16 cellular contexts compared by ENCODE assay signal in genomic region chr15:92715753-92716152, GRCh38.
DNase-seq lines count a peak whose midpoint lies in the region; ATAC-seq and TF ChIP-seq lines count a peak whose summit lies in the region.
"Had no signal": no experiment of that assay in that cellular context is flagged by ENCODE, and none has a peak within 500 bp of the region (broad histone marks: within the 10 kb centered on the region; RNA-seq: fewer than 3 reads in every experiment).

No MANE protein-coding gene starts in this region.

- H3K27ac ChIP-seq in VCaP: peak overlapping the region; percentile 100
- H3K27ac ChIP-seq: psoas muscle had no signal

- no peak for ATAC-seq in HG03139 (IDR thresholded peaks at IDR 0.05; ENCODE audit: unreplicated experiment)
- ATAC-seq: psoas muscle, Right ventricle myocardium inferior had no signal

- H2AFZ ChIP-seq in neuron (ENCODE audit: low read depth, low read length): peak overlapping the region; percentile 67

- H3K36me3 ChIP-seq in neuron (ENCODE audit: insufficient read depth, low read length): no peaks in the 10 kb centered on the region

- no peaks in the 10 kb centered on the region for H3K27me3 ChIP-seq in neuron (ENCODE audit: insufficient read depth, low read length)

- DNase-seq in DMS79 (lab: John Stamatoyannopoulos, UW) (peak; percentile 73), fibroblast of pulmonary artery (ENCODE audit: low read depth) (peak; percentile 55), mesenteric fat pad (ENCODE audit: low spot score) (no peak), foreskin fibroblast (no peak), H4 (ENCODE audit: low spot score) (no peak)
- DNase-seq: activated CD4-positive, CD25-positive, alpha-beta regulatory T cell treated with anti-CD3 and anti-CD28 coated beads, Interleukin-2, amount 50 U/mL, for 72 hours; anterior cingulate cortex; erythroblast; hippocampal formation; KG1; psoas muscle; T-helper 2 cell had no signal

- peaks cover 15% of the 10 kb centered on the region for H3K4me1 ChIP-seq in neuron (ENCODE audit: insufficient read depth, low read length)
- H3K4me1 ChIP-seq: psoas muscle had no signal

- peaks cover 2% of the 10 kb centered on the region for H3K9me3 ChIP-seq in neuron (ENCODE audit: low read length)
- H3K9me3 ChIP-seq: psoas muscle had no signal

- H3K4me3 ChIP-seq in fibroblast of pulmonary artery (replicated peaks; ENCODE audit: low read depth, low read length) (no peak overlapping the region), neuron (ENCODE audit: low read length) (no peak overlapping the region), foreskin fibroblast (ENCODE audit: low read depth in 1 of 2, low read length in 2 of 2) (no peak overlapping the region)
- H3K4me3 ChIP-seq: psoas muscle had no signal

- TF ChIP-seq CTCF in VCaP (conservative IDR thresholded peaks at IDR 0.05): no peak
- no peak for TF ChIP-seq CTCF in fibroblast of pulmonary artery (IDR thresholded peaks at IDR 0.05; ENCODE audit: low read length, missing control alignments)
- TF ChIP-seq CTCF in foreskin fibroblast (IDR thresholded peaks at IDR 0.05; ENCODE audit: low read depth, low read length): no peak

Comparison
In these comparisons a context has a peak if more than half of its experiments do, and no peak if none do; other contexts are left out.
1. DNase-seq: peak in DMS79 (single experiment) and fibroblast of pulmonary artery (single experiment); none in mesenteric fat pad (single experiment), foreskin fibroblast (0 of 2) and H4 (single experiment).